Comparison of ENCODE assay signal across 25 cellular contexts in the genomic region with DNA sequence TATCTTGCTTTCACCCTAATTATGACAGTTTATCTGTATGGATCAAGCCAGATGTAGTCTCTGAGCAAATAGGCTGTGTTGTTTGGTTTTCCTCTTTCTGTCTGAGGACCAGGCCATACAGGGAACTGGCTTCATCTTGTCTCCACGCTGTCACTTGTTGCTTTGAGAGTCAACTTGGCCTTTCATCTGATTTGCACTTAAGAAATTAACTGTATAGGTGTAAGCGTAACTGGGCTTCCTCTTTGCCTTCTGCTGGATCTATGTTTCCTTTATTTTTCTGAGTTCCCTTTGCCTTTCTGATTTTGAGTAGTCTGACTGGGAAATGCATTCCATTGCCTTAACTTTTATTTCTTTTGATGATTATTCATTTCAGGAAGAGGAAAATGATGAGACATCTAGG.
"Had no signal": no experiment of that assay in that cellular context is flagged by ENCODE, and none has a peak within 500 bp of the region (broad histone marks: within the 10 kb centered on the region; RNA-seq: fewer than 3 reads in every experiment).

No MANE protein-coding gene starts in this region.

- H3K27me3 ChIP-seq: MG63, SJSA1 had no signal

- ATAC-seq: HepG2 had no signal

- H3K4me3 ChIP-seq: MG63, SJSA1, SK-N-MC had no signal

- H3K4me1 ChIP-seq: SJSA1 had no signal

- H3K9me3 ChIP-seq: MG63, SJSA1 had no signal

- DNase-seq: IMR-90, Karpas-422, KG1, MG63, NCI-H1092, NCI-H1105 treated with DMSO at 0.1 percent for 48 hours, NCI-H1417 treated with DMSO at 0.1 percent for 48 hours, NCI-H146, NCI-H1694 treated with DMSO at 0.1 percent for 48 hours, NCI-H1930, NCI-H2081, NCI-H2107, NCI-H2171, NCI-H226, NCI-H446, NCI-H510A, NCI-H524 treated with DMSO at 0.1 percent for 48 hours, NCI-H69, NCI-H774, Right ventricle myocardium superior, RPMI8226, SIG-M5 had no signal

- H3K27ac ChIP-seq: SJSA1, SK-N-MC had no signal
